ENCODE assay signal across 21 cellular contexts in genomic region chr18:45662468-45662867, GRCh38. TPM values are rescaled to one million over a fixed set of nuclear protein-coding genes. Genes with fewer than 3 reads are reported as not detected.
A peak's percentile ranks its signal among the peaks of the same experiment; 100 is the strongest.
DNase-seq lines count a peak whose midpoint lies in the region; FAIRE-seq and TF ChIP-seq lines count a peak whose summit lies in the region.
"Had no signal": no experiment of that assay in that cellular context is flagged by ENCODE, and none has a peak within 500 bp of the region (broad histone marks: within the 10 kb centered on the region; RNA-seq: fewer than 3 reads in every experiment).

No MANE protein-coding gene starts in this region.

- H2BK120ac ChIP-seq in neuronal stem cell (ENCODE audit: low read depth, low read length) = no peak overlapping the region

- H3K4me2 ChIP-seq in neuronal stem cell (ENCODE audit: insufficient read depth, low read length, poor library complexity, severe bottlenecking) = no peak overlapping the region

- H2AFZ ChIP-seq in neuronal stem cell (ENCODE audit: low read length) = no peak overlapping the region

- H3K4me1 ChIP-seq in adipocyte (ENCODE audit: control insufficient read depth, insufficient read depth, low read length) (peaks cover 27% of the 10 kb centered on the region), neuronal stem cell (ENCODE audit: control insufficient read depth in 2 of 2, insufficient read depth in 1 of 2, low read depth in 1 of 2, low read length in 2 of 2) (no peaks in the 10 kb centered on the region)
- H3K4me1 ChIP-seq: suprapubic skin had no signal

- H3K9me3 ChIP-seq in adipocyte (ENCODE audit: control insufficient read depth, low read length) = no peaks in the 10 kb centered on the region
- no peaks in the 10 kb centered on the region for H3K9me3 ChIP-seq in neuronal stem cell (replicated peaks in 1 of 2; ENCODE audit: control insufficient read depth in 2 of 2, insufficient read depth in 1 of 2, low read depth in 1 of 2, low read length in 2 of 2)
- H3K9me3 ChIP-seq: gastrocnemius medialis, left ventricle myocardium inferior, mucosa of descending colon, neutrophil, suprapubic skin had no signal

- TF ChIP-seq CTCF in fibroblast of pulmonary artery (IDR thresholded peaks at IDR 0.05; ENCODE audit: low read length, missing control alignments) = no peak

- no peak overlapping the region for H2AK5ac ChIP-seq in neuronal stem cell (ENCODE audit: low read depth, low read length)

- no peak overlapping the region for H4K8ac ChIP-seq in neuronal stem cell (ENCODE audit: low read depth, low read length)

- H3K36me3 ChIP-seq in adipocyte (ENCODE audit: control insufficient read depth, insufficient read depth, low read length, severe bottlenecking) = no peaks in the 10 kb centered on the region
- no peaks in the 10 kb centered on the region for H3K36me3 ChIP-seq in neuronal stem cell (replicated peaks in 1 of 2; ENCODE audit: control insufficient read depth in 2 of 2, insufficient read depth in 2 of 2, low read length in 2 of 2)
- H3K36me3 ChIP-seq: gastrocnemius medialis, left ventricle myocardium inferior, neutrophil, suprapubic skin had no signal

- H3K79me1 ChIP-seq in neuronal stem cell (ENCODE audit: low read depth, low read length) = no peaks in the 10 kb centered on the region

- no peak overlapping the region for H2BK5ac ChIP-seq in neuronal stem cell (ENCODE audit: low read length)

- no peak overlapping the region for H3K18ac ChIP-seq in neuronal stem cell (ENCODE audit: low read length)

- no peak overlapping the region for H2BK15ac ChIP-seq in neuronal stem cell (ENCODE audit: low read length)

- H3K27me3 ChIP-seq in adipocyte (replicated peaks; ENCODE audit: control insufficient read depth, insufficient read depth, low read length) (no peaks in the 10 kb centered on the region), neuronal stem cell (ENCODE audit: control insufficient read depth in 3 of 3, insufficient read depth in 3 of 3, low read depth in 1 of 3, low read length in 3 of 3) (peaks cover 0 to 5% (median 0%) of the 10 kb centered on the region in 3 experiments)
- H3K27me3 ChIP-seq: gastrocnemius medialis, neutrophil, suprapubic skin had no signal

- H3K23ac ChIP-seq in neuronal stem cell (ENCODE audit: low read depth, low read length, poor library complexity) = no peak overlapping the region

- no peak overlapping the region for H4K91ac ChIP-seq in neuronal stem cell (ENCODE audit: low read depth, low read length, poor library complexity)

- H3K4me3 ChIP-seq in adipocyte (ENCODE audit: low read length) (no peak overlapping the region), fibroblast of pulmonary artery (replicated peaks; ENCODE audit: low read depth, low read length) (no peak overlapping the region), neuronal stem cell (ENCODE audit: low read length in 2 of 2) (no peak overlapping the region)
- H3K4me3 ChIP-seq: gastrocnemius medialis, left ventricle myocardium inferior, mucosa of descending colon, suprapubic skin had no signal

- H3K9ac ChIP-seq in adipocyte (ENCODE audit: low read length) (peak overlapping the region; percentile 24), neuronal stem cell (ENCODE audit: low read depth, low read length, poor library complexity) (no peak overlapping the region)

- FAIRE-seq in frontal cortex (lab: Jason Lieb, UNC) = no peak
- FAIRE-seq: HTR-8/SVneo had no signal

- H3K27ac ChIP-seq in neuronal stem cell (replicated peaks; ENCODE audit: low read length) = no peak overlapping the region
- H3K27ac ChIP-seq: gastrocnemius medialis, left ventricle myocardium inferior, neutrophil, suprapubic skin had no signal

- H2BK12ac ChIP-seq in neuronal stem cell (ENCODE audit: low read length) = no peak overlapping the region

- DNase-seq in GM04503 (ENCODE audit: low read depth) = peak; percentile 37
- DNase-seq in adipocyte (ENCODE audit: low read depth) = peak; percentile 53
- DNase-seq in fibroblast of pulmonary artery (ENCODE audit: low read depth) = peak; percentile 29
- peak; percentile 51 for DNase-seq in renal cortical epithelial cell (ENCODE audit: low read depth)
- no peak for DNase-seq in neuronal stem cell (ENCODE audit: low spot score)
- DNase-seq in hippocampal formation (lab: John Stamatoyannopoulos, UW) = no peak
- no peak for DNase-seq in frontal cortex (ENCODE audit: low spot score in 2 of 2)
- DNase-seq: activated CD4-positive, alpha-beta T cell treated with anti-CD3 and anti-CD28 coated beads, Interleukin-2, amount 10 ng/mL, durations not matched to agents 7 days and 5 days; activated gamma-delta T cell treated with Interleukin-2 at 50 U/mL for 16 hours; AML-193; COR-L47; gastrocnemius medialis; GOT3; left ventricle myocardium inferior; mucosa of descending colon; NCI-H1417; NCI-H526 treated with DMSO at 0.1 percent for 48 hours; T-cell had no signal

- H3K4ac ChIP-seq in neuronal stem cell (ENCODE audit: low read length) = no peak overlapping the region

- no peak overlapping the region for H3K14ac ChIP-seq in neuronal stem cell (ENCODE audit: low read length)

RNA-seq across cellular contexts. Expression of gene SLC14A2, which starts 47.2 kb away (rescaled TPM):
- total RNA-seq in renal cortical epithelial cell = 0.60 TPM in 1 of 2 replicates, not detected in the other
- 0.04 TPM for polyA plus RNA-seq in neuronal stem cell (2013, experiment 1 of 2)
- polyA plus RNA-seq in neuronal stem cell (2013, experiment 2 of 2) = 0.03 TPM
- total RNA-seq in frontal cortex = not detected

Comparison
In these comparisons a context has a peak if more than half of its experiments do, and no peak if none do; other contexts are left out.
1. DNase-seq: peak in GM04503 (single experiment), adipocyte (single experiment), fibroblast of pulmonary artery (single experiment) and renal cortical epithelial cell (single experiment); none in neuronal stem cell (single experiment), hippocampal formation (0 of 2) and frontal cortex (0 of 2).